In the genomic region with DNA sequence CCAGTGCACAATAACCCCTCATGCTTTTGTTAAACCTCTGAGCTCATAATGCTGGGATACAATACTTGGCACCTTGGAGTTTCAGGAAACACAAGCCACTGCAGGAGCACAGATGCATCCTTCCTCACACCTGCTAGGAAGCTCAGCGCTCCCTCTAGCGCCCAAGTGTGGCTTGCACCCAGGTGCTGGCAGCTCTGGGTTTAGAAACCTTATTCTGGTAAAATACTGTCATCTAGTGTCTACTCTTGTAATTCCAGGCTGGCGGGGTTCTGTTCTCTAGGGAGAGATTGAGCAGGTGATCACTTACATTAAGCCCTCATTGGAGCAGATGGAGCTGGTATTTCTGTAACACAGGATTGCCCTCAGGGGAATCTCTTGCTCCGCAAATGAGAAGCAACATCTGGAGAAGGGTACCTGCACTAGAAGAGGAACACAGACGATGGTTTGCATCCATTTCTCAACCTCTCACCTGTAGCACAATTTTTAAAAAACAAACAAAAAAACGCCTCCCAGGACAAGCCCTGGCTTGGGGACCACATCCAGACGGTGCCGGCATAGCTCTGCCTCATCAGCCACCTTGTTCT, we compare ENCODE assay signal across 8 cellular contexts. TPM values are rescaled to one million over a fixed set of nuclear protein-coding genes. Genes with fewer than 3 reads are reported as not detected.
DNase-seq lines count a peak whose midpoint lies in the region; ATAC-seq and TF ChIP-seq lines count a peak whose summit lies in the region.

No MANE protein-coding gene starts in this region.

- no peaks in the 10 kb centered on the region for H3K9me3 Mint-ChIP-seq in activated naive CD8-positive, alpha-beta T cell treated with anti-CD3 and anti-CD28 coated beads, Interleukin-2, amount 10 ng/mL, durations not matched to agents 7 days and 5 days

- no peak overlapping the region for H3K4me3 Mint-ChIP-seq in activated naive CD8-positive, alpha-beta T cell treated with anti-CD3 and anti-CD28 coated beads, Interleukin-2, amount 10 ng/mL, durations not matched to agents 7 days and 5 days

- no peak overlapping the region for H3K4me3 ChIP-seq in NB4 (ENCODE audit: low read depth, low read length)

- H3K4me1 Mint-ChIP-seq in activated naive CD8-positive, alpha-beta T cell treated with anti-CD3 and anti-CD28 coated beads, Interleukin-2, amount 10 ng/mL, durations not matched to agents 7 days and 5 days: peaks cover 30% of the 10 kb centered on the region

- H3K27ac Mint-ChIP-seq in activated naive CD8-positive, alpha-beta T cell treated with anti-CD3 and anti-CD28 coated beads, Interleukin-2, amount 10 ng/mL, durations not matched to agents 7 days and 5 days: no peak overlapping the region

- POLR2A ChIA-PET in activated naive CD8-positive, alpha-beta T cell treated with anti-CD3 and anti-CD28 coated beads, Interleukin-2, amount 10 ng/mL, durations not matched to agents 7 days and 5 days (lab: Charles Lee): no interaction called here

- H3K27me3 Mint-ChIP-seq in activated naive CD8-positive, alpha-beta T cell treated with anti-CD3 and anti-CD28 coated beads, Interleukin-2, amount 10 ng/mL, durations not matched to agents 7 days and 5 days: peaks cover 22% of the 10 kb centered on the region

- peak; percentile 100 for TF ChIP-seq CTCF in NB4 (IDR thresholded peaks at IDR 0.05; ENCODE audit: low read depth, low read length)

- intact Hi-C loops in Right ventricle myocardium superior (cut with DNase I): loop anchor here (2.0 kb wide), 1 partner anchor 161 kb away; no protein-coding TSS in a partner anchor
- intact Hi-C loops in posterior cingulate gyrus (cut with DNase I): loop anchor here (1.0 to 10.0 kb wide), 2 partner anchors 161 to 577 kb away; no protein-coding TSS in a partner anchor

- DNase-seq in CD1c-positive myeloid dendritic cell (ENCODE audit: extremely low spot score) (peak; percentile 89), NB4 (ENCODE audit: low read depth) (peak; percentile 92), SK-MEL-5 (ENCODE audit: low read depth, low spot score) (peak; percentile 89), Right ventricle myocardium superior (peak; percentile 95), posterior cingulate gyrus (peak; percentile 54 to 98 (median 86)), cortex of kidney (lab: John Stamatoyannopoulos, UW) (no peak)
- DNase-seq in activated naive CD8-positive, alpha-beta T cell treated with anti-CD3 and anti-CD28 coated beads, Interleukin-2, amount 10 ng/mL, durations not matched to agents 7 days and 5 days: peak; percentile 81

- no peak for TF ChIP-seq POLR2A in NB4 (IDR thresholded peaks at IDR 0.05; ENCODE audit: extremely low read depth, insufficient read length)

- ATAC-seq in GM21515 (IDR thresholded peaks at IDR 0.05; ENCODE audit: unreplicated experiment) (peak; percentile 72), Right ventricle myocardium superior (ENCODE audit: poor library complexity) (peak; percentile 95)
- ATAC-seq in activated naive CD8-positive, alpha-beta T cell treated with anti-CD3 and anti-CD28 coated beads, Interleukin-2, amount 10 ng/mL, durations not matched to agents 7 days and 5 days (ENCODE audit: low read depth): peak; percentile 86

- in situ Hi-C loops in SK-MEL-5 (cut with HindIII; ENCODE audit: low pct_unique_long_range_greater_than_20kb, low sequenced_read_pairs): no loop called here

- H3K36me3 Mint-ChIP-seq in activated naive CD8-positive, alpha-beta T cell treated with anti-CD3 and anti-CD28 coated beads, Interleukin-2, amount 10 ng/mL, durations not matched to agents 7 days and 5 days: no peaks in the 10 kb centered on the region

RNA-seq across cellular contexts. Expression of a gene that starts 1.5 kb away (rescaled TPM):
- total RNA-seq in SK-MEL-5 (2014; rRNA removed; shearing (Covaris generic)): not detected in 2 replicates
- polyA plus RNA-seq in SK-MEL-5 (2015; cell fraction: cytosol; rRNA removed): not detected in 2 replicates
- not detected in 2 replicates for polyA plus RNA-seq in SK-MEL-5 (2015; cell fraction: nucleus; rRNA removed)
- total RNA-seq in activated naive CD8-positive, alpha-beta T cell treated with anti-CD3 and anti-CD28 coated beads, Interleukin-2, amount 10 ng/mL, durations not matched to agents 7 days and 5 days: not detected
- not detected for total RNA-seq in Right ventricle myocardium superior

RNA-seq across cellular contexts. Expression of a gene that starts 5.3 kb away (rescaled TPM):
- total RNA-seq in SK-MEL-5 (2014; rRNA removed; shearing (Covaris generic)): not detected in 2 replicates
- polyA plus RNA-seq in SK-MEL-5 (2015; cell fraction: cytosol; rRNA removed): not detected in 2 replicates
- polyA plus RNA-seq in SK-MEL-5 (2015; cell fraction: nucleus; rRNA removed): not detected in 2 replicates
- not detected for total RNA-seq in activated naive CD8-positive, alpha-beta T cell treated with anti-CD3 and anti-CD28 coated beads, Interleukin-2, amount 10 ng/mL, durations not matched to agents 7 days and 5 days
- total RNA-seq in Right ventricle myocardium superior: 1.6 TPM

RNA-seq across cellular contexts. Expression of a gene that starts 42.3 kb away (rescaled TPM):
- total RNA-seq in SK-MEL-5 (2014; rRNA removed; shearing (Covaris generic)): not detected in 2 replicates
- not detected in 2 replicates for polyA plus RNA-seq in SK-MEL-5 (2015; cell fraction: cytosol; rRNA removed)
- polyA plus RNA-seq in SK-MEL-5 (2015; cell fraction: nucleus; rRNA removed): not detected in 2 replicates
- total RNA-seq in activated naive CD8-positive, alpha-beta T cell treated with anti-CD3 and anti-CD28 coated beads, Interleukin-2, amount 10 ng/mL, durations not matched to agents 7 days and 5 days: not detected
- total RNA-seq in Right ventricle myocardium superior: not detected
